ENCODE assay signal across 14 cellular contexts in genomic region chr21:45325206-45326168, GRCh38. TPM values are rescaled to one million over a fixed set of nuclear protein-coding genes. Genes with fewer than 3 reads are reported as not detected.
DNase-seq lines count a peak whose midpoint lies in the region; ATAC-seq and TF ChIP-seq lines count a peak whose summit lies in the region.
"Had no signal": no experiment of that assay in that cellular context is flagged by ENCODE, and none has a peak within 500 bp of the region (broad histone marks: within the 10 kb centered on the region; RNA-seq: fewer than 3 reads in every experiment).

No MANE protein-coding gene starts in this region.

- H3K4me3 ChIP-seq in H7 (ENCODE audit: insufficient read depth, low read depth, low read length) (no peak overlapping the region), SJCRH30 (no peak overlapping the region), right cardiac atrium (ENCODE audit: low read length) (no peak overlapping the region), sigmoid colon (no peak overlapping the region)

- 72% methylated on average over 32 of the region's 32 CpGs for WGBS in right cardiac atrium
- WGBS in sigmoid colon, 2 donors = 74 to 77% methylated on average over 32 of the region's 32 CpGs

- no peaks in the 10 kb centered on the region for H3K27me3 ChIP-seq in H7 (ENCODE audit: control insufficient read depth, insufficient read depth, low read length)
- no peaks in the 10 kb centered on the region for H3K27me3 ChIP-seq in SJCRH30
- no peaks in the 10 kb centered on the region for H3K27me3 ChIP-seq in right cardiac atrium (ENCODE audit: control insufficient read depth, insufficient read depth)
- no peaks in the 10 kb centered on the region for H3K27me3 ChIP-seq in sigmoid colon

- TF ChIP-seq POLR2A in sigmoid colon (IDR thresholded peaks at IDR 0.05) = no peak

- intact Hi-C loops in right cardiac atrium (cut with DNase I) (no loop called here), sigmoid colon (cut with DNase I) (no loop called here)

- TF ChIP-seq EP300 in sigmoid colon (IDR thresholded peaks at IDR 0.05) = no peak

- H3K4me1 ChIP-seq in SJCRH30 (peaks cover 78% of the 10 kb centered on the region), right cardiac atrium (ENCODE audit: control insufficient read depth, insufficient read depth, low read length) (peaks cover 3% of the 10 kb centered on the region), sigmoid colon (peaks cover 0 to 46% (median 37%) of the 10 kb centered on the region in 4 donors)

- no peaks in the 10 kb centered on the region for H3K9me3 ChIP-seq in SJCRH30 (replicated peaks)
- no peaks in the 10 kb centered on the region for H3K9me3 ChIP-seq in right cardiac atrium (ENCODE audit: control insufficient read depth, low read length)
- H3K9me3 ChIP-seq in sigmoid colon = no peaks in the 10 kb centered on the region

- DNase-seq in H7 (peak; percentile 69), SJCRH30 (no peak), right cardiac atrium (peak; percentile 16 to 56 (median 45)), sigmoid colon (peak; percentile 63), COR-L47 (lab: John Stamatoyannopoulos, UW) (no peak)
- DNase-seq in NK-92 treated with Interleukin-12 subunit alpha and Interleukin-12 subunit beta, amount 100 ng/mL, for 24 hours (lab: John Stamatoyannopoulos, UW) = no peak
- DNase-seq: activated CD8-positive, alpha-beta memory T cell treated with anti-CD3 and anti-CD28 coated beads for 24 hours; activated effector memory CD4-positive, alpha-beta T cell treated with Interleukin-2 at 50 U/mL for 16 hours; cortex of kidney; DMS53; NCI-H1092 treated with DMSO at 0.1 percent for 48 hours; T-cell had no signal

- H3K27ac ChIP-seq in SJCRH30 = peak overlapping the region; percentile 48
- no peak overlapping the region for H3K27ac ChIP-seq in right cardiac atrium (ENCODE audit: low read length)
- H3K27ac ChIP-seq in sigmoid colon = peak overlapping the region in 3 of 4 donors; percentile 12 to 47 (median 30)
- H3K27ac ChIP-seq: epithelial cell of prostate had no signal

- no peaks in the 10 kb centered on the region for H3K36me3 ChIP-seq in H7 (replicated peaks; ENCODE audit: control insufficient read depth, insufficient read depth, low read length)
- H3K36me3 ChIP-seq in SJCRH30 = no peaks in the 10 kb centered on the region
- no peaks in the 10 kb centered on the region for H3K36me3 ChIP-seq in sigmoid colon

- no peak for TF ChIP-seq CTCF in sigmoid colon (IDR thresholded peaks at IDR 0.05)

- no peak for ATAC-seq in right cardiac atrium
- no peak for ATAC-seq in GM21619 (IDR thresholded peaks at IDR 0.05; ENCODE audit: unreplicated experiment)
- ATAC-seq: T-cell had no signal

RNA-seq across cellular contexts. Expression of gene POFUT2, which starts 37.8 kb away (rescaled TPM):
- 25.4 and 26.9 TPM in 2 replicates for total RNA-seq in H7 (2014; rRNA removed; shearing (Covaris generic))
- total RNA-seq in SJCRH30 (2014; rRNA removed; shearing (Covaris generic)) = 15.2 and 16.5 TPM in 2 replicates
- 10 to 100 TPM; 16.0 to 20.3 (median 19.1) TPM for total RNA-seq in right cardiac atrium
- 14.1 TPM for polyA plus RNA-seq in right cardiac atrium
- total RNA-seq in sigmoid colon = 10 to 100 TPM; 13.0 to 31.3 (median 20.9) TPM
- polyA plus RNA-seq in sigmoid colon = 10 to 100 TPM in 1 of 3 donors, 1 to 10 TPM in 2; 2.5 to 21.6 (median 3.0) TPM

Comparison
In these comparisons a context has a peak if more than half of its experiments do, and no peak if none do; other contexts are left out.
1. DNase-seq: peak in H7 (single experiment), right cardiac atrium (3 of 3) and sigmoid colon (single experiment); none in SJCRH30 (0 of 2), NK-92 treated with Interleukin-12 subunit alpha and Interleukin-12 subunit beta, amount 100 ng/mL, for 24 hours (single experiment) and COR-L47 (single experiment).